8 cellular contexts compared by ENCODE assay signal in the genomic region with DNA sequence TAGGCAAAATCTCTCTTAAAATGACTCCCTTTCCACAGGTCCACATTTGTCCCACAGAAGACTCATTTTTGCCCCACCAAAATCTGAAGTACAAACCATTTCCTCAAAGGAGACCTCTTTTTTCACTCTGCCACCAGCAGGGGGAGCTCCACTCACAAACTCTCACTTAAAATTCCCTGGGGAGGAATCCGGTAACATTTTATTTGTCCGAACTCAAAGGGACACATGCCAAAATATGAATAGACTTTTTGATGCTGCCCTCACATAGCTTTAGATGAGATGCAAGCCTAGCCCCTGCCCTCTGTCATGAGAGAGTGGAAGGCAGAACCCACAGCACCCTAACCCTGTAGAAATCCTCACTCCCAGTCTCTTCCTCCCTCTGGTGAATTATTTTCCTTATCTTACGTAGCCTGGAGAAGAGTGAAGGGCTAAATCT. TPM values are rescaled to one million over a fixed set of nuclear protein-coding genes. Genes with fewer than 3 reads are reported as not detected.
DNase-seq lines count a peak whose midpoint lies in the region; ATAC-seq and TF ChIP-seq lines count a peak whose summit lies in the region.

No MANE protein-coding gene starts in this region.

- H2AFZ ChIP-seq in GM23338 = peak overlapping the region; percentile 7; the same call in 1 of the 2 replicates
- peak overlapping the region; percentile 72 for H2AFZ ChIP-seq in fibroblast of lung (ENCODE audit: low read length)

- no peak for TF ChIP-seq EP300 in stomach (IDR thresholded peaks at IDR 0.05)

- TF ChIP-seq POLR2A in stomach (IDR thresholded peaks at IDR 0.05) = no peak

- H3K4me1 Mint-ChIP-seq in GM23338 = peaks cover 11% of the 10 kb centered on the region
- peaks cover 14% of the 10 kb centered on the region for H3K4me1 Mint-ChIP-seq in nephron progenitor cell

- no peaks in the 10 kb centered on the region for H3K27me3 ChIP-seq in GM23338 (ENCODE audit: insufficient read depth)
- H3K27me3 ChIP-seq in fibroblast of lung (ENCODE audit: control insufficient read depth, insufficient read depth, low read length) = no peaks in the 10 kb centered on the region
- H3K27me3 ChIP-seq in stomach = no peaks in the 10 kb centered on the region

- H3K27ac Mint-ChIP-seq in GM23338 (no peak overlapping the region), nephron progenitor cell (no peak overlapping the region)

- H3K27ac ChIP-seq in GM23338 (ENCODE audit: low read depth) = no peak overlapping the region
- H3K27ac ChIP-seq in fibroblast of lung (ENCODE audit: insufficient read depth, low read length) = no peak overlapping the region
- H3K27ac ChIP-seq in stomach = no peak overlapping the region

- peak; percentile 15 to 17 for DNase-seq in AML-193 (lab: John Stamatoyannopoulos, UW)
- DNase-seq in GM23338 (ENCODE audit: low spot score) = peak; percentile 81
- peak; percentile 23 for DNase-seq in NCI-H774 (lab: John Stamatoyannopoulos, UW)
- DNase-seq in activated T-cell treated with anti-CD3 and anti-CD28 coated beads for 24 hours (ENCODE audit: low read depth) = peak; percentile 43
- peak; percentile 50 to 81 for DNase-seq in fibroblast of lung (ENCODE audit: low read depth in 2 of 2)
- DNase-seq in nephron progenitor cell = peak; percentile 82
- DNase-seq in stomach = peak; percentile 70

- H3K4me2 ChIP-seq in GM23338 = peak overlapping the region; percentile 62
- peak overlapping the region; percentile 73 for H3K4me2 ChIP-seq in fibroblast of lung (ENCODE audit: extremely low read depth, insufficient read depth, low read length)

- ATAC-seq in GM23338 = peak; percentile 84
- no peak for ATAC-seq in HG03571 (IDR thresholded peaks at IDR 0.05; ENCODE audit: unreplicated experiment)

- H3K9me3 Mint-ChIP-seq in GM23338 (peaks cover 14% of the 10 kb centered on the region; the same call in 2 of the 3 replicates), nephron progenitor cell (peaks cover 12% of the 10 kb centered on the region)

- H3K9ac ChIP-seq in fibroblast of lung (ENCODE audit: insufficient read depth, low read length) = no peak overlapping the region

- peak overlapping the region; percentile 26 for H3K4me3 ChIP-seq in GM23338
- H3K4me3 ChIP-seq in fibroblast of lung (replicated peaks in 1 of 4; ENCODE audit: control extremely low read depth in 1 of 4, insufficient read depth in 1 of 4, low read depth in 3 of 4, low read length in 4 of 4) = peak overlapping the region in 1 of 4 experiments; percentile 9
- peak overlapping the region in 2 of 4 donors; percentile 14 to 25 for H3K4me3 ChIP-seq in stomach

- H3K4me1 ChIP-seq in GM23338 (ENCODE audit: insufficient read depth) (peaks cover 3% of the 10 kb centered on the region; the same call in 1 of the 2 replicates), fibroblast of lung (ENCODE audit: control insufficient read depth, extremely low read depth, insufficient read depth, low read length) (peaks cover 2% of the 10 kb centered on the region), stomach (peaks cover 0 to 7% (median 0%) of the 10 kb centered on the region in 4 donors)

- H3K36me3 ChIP-seq in GM23338 (ENCODE audit: insufficient read depth) (no peaks in the 10 kb centered on the region), fibroblast of lung (ENCODE audit: control insufficient read depth, insufficient read depth, low read length) (no peaks in the 10 kb centered on the region), stomach (no peaks in the 10 kb centered on the region)

- H3K9me3 ChIP-seq in fibroblast of lung (ENCODE audit: control insufficient read depth, insufficient read depth, low read depth, low read length) = no peaks in the 10 kb centered on the region
- no peaks in the 10 kb centered on the region for H3K9me3 ChIP-seq in stomach

- WGBS in stomach, 5 donors = 4 to 11% (median 9%) methylated on average over 3 of the region's 3 CpGs

- peaks cover 4% of the 10 kb centered on the region; the same call in 2 of the 3 replicates for H3K36me3 Mint-ChIP-seq in GM23338 (ENCODE audit: low read depth)
- peaks cover 7% of the 10 kb centered on the region for H3K36me3 Mint-ChIP-seq in nephron progenitor cell (ENCODE audit: low read depth)

- H4K20me1 ChIP-seq in GM23338 (replicated peaks; ENCODE audit: insufficient read depth) (no peaks in the 10 kb centered on the region), fibroblast of lung (ENCODE audit: control insufficient read depth, extremely low read depth, insufficient read depth, low read length) (no peaks in the 10 kb centered on the region)

- intact Hi-C loops in stomach (cut with DNase I; ENCODE audit: low total_unique reads) = loop anchor here (5.0 kb wide), 1 partner anchor 295 kb away; no protein-coding TSS in a partner anchor

- no peaks in the 10 kb centered on the region for H3K27me3 Mint-ChIP-seq in GM23338 (ENCODE audit: insufficient read depth, low read depth, poor library complexity)
- H3K27me3 Mint-ChIP-seq in nephron progenitor cell (ENCODE audit: low read depth, poor library complexity) = no peaks in the 10 kb centered on the region

- H3K79me2 ChIP-seq in GM23338 (replicated peaks; ENCODE audit: insufficient read depth) (no peaks in the 10 kb centered on the region), fibroblast of lung (ENCODE audit: control insufficient read depth, insufficient read depth, low read length) (no peaks in the 10 kb centered on the region)

- H3K4me3 Mint-ChIP-seq in GM23338 (peak overlapping the region; percentile 51), nephron progenitor cell (peak overlapping the region; percentile 30)

- peak; percentile 78 to 99 for TF ChIP-seq CTCF in GM23338 (conservative IDR thresholded peaks at IDR 0.05; ENCODE audit: low read depth in 2 of 2)
- peak; percentile 80 to 87 for TF ChIP-seq CTCF in fibroblast of lung (conservative IDR thresholded peaks at IDR 0.05 in 1 of 2, IDR thresholded peaks at IDR 0.05 in 1 of 2; ENCODE audit: low read depth in 1 of 2, low read length in 2 of 2)
- TF ChIP-seq CTCF in nephron progenitor cell (IDR thresholded peaks at IDR 0.05) = peak; percentile 79
- peak in 5 of 7 experiments; percentile 47 to 78 (median 75) for TF ChIP-seq CTCF in stomach (IDR thresholded peaks at IDR 0.05)

- H3K9me2 ChIP-seq in GM23338 (ENCODE audit: insufficient read depth) = no peaks in the 10 kb centered on the region

- H3F3A ChIP-seq in GM23338 (replicated peaks; ENCODE audit: low read depth) = no peaks in the 10 kb centered on the region

TF ChIP-seq in GM23338, 12 proteins besides CTCF, POLR2A, EP300 and RAD21 (continues in another document):
- TF ChIP-seq, protein P1, sequence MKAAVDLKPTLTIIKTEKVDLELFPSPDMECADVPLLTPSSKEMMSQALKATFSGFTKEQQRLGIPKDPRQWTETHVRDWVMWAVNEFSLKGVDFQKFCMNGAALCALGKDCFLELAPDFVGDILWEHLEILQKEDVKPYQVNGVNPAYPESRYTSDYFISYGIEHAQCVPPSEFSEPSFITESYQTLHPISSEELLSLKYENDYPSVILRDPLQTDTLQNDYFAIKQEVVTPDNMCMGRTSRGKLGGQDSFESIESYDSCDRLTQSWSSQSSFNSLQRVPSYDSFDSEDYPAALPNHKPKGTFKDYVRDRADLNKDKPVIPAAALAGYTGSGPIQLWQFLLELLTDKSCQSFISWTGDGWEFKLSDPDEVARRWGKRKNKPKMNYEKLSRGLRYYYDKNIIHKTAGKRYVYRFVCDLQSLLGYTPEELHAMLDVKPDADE (IDR thresholded peaks at IDR 0.05) = peak; percentile 22; the same call in 1 of the 2 replicates

RNA-seq across cellular contexts. Expression of a gene that starts 57.1 kb away (rescaled TPM):
- 2.7 and 3.4 TPM in 2 replicates for total RNA-seq in GM23338 (2014; rRNA removed; shearing (Covaris generic))
- polyA plus RNA-seq in GM23338 (2016; fragmentation: Nextera tagmentation; extraction: Ambion mirVana) (3.2 and 3.6 TPM in 2 replicates), fibroblast of lung (4.9 and 9.2 TPM in 2 replicates), stomach (1 to 10 TPM; 1.8 to 3.1 (median 1.9) TPM)
- total RNA-seq in fibroblast of lung (5.1 and 5.4 TPM in 2 replicates), stomach (10 to 100 TPM in 2 of 5 donors, 1 to 10 TPM in 3; 1.8 to 21.9 (median 3.8) TPM)
- 2.9 and 5.9 TPM in 2 replicates for polyA plus RNA-seq in fibroblast of lung (2012)
- not detected in 2 replicates for polyA minus RNA-seq in fibroblast of lung (ENCODE audit: low replicate concordance)

Comparison
In these comparisons a context has a peak if more than half of its experiments do, and no peak if none do; other contexts are left out.
1. DNase-seq: peak in every context shown above with its lines; median percentile 82 in nephron progenitor cell; 81 in GM23338; 70 in stomach; 66 in fibroblast of lung; 43 in activated T-cell treated with anti-CD3 and anti-CD28 coated beads for 24 hours; 23 in NCI-H774; 16 in AML-193.